In genomic region chr3:177195242-177195940, GRCh38 we compare ENCODE assay signal across 8 cellular contexts. TPM values are rescaled to one million over a fixed set of nuclear protein-coding genes. Genes with fewer than 3 reads are reported as not detected.
DNase-seq lines count a peak whose midpoint lies in the region; ATAC-seq lines count a peak whose summit lies in the region.

No MANE protein-coding gene starts in this region.

- H3K4me1 Mint-ChIP-seq in effector memory CD8-positive, alpha-beta T cell (ENCODE audit: low read depth in 2 of 2), result peaks cover 55 to 63% of the 10 kb centered on the region in 2 donors
- H3K4me1 Mint-ChIP-seq in naive B cell, result peaks cover 51 to 73% (median 70%) of the 10 kb centered on the region in 3 donors

- in situ Hi-C loops in HAP-1 (cut with MboI; ENCODE audit: low sequenced_read_pairs) (loop anchor here (5.0 kb wide), 1 partner anchor 162 kb away; no protein-coding TSS in a partner anchor), SK-MEL-5 (cut with HindIII; ENCODE audit: low pct_unique_long_range_greater_than_20kb, low sequenced_read_pairs) (no loop called here)

- no peak for ATAC-seq in effector memory CD8-positive, alpha-beta T cell (replicated peaks)
- ATAC-seq in naive B cell (ENCODE audit: low read depth in 2 of 2), result no peak
- ATAC-seq in sciatic nerve, result no peak
- ATAC-seq in GM18909 (IDR thresholded peaks at IDR 0.05; ENCODE audit: poor library complexity, unreplicated experiment), result no peak

- H3K27me3 Mint-ChIP-seq in effector memory CD8-positive, alpha-beta T cell, result no peaks in the 10 kb centered on the region
- peaks cover 0 to 4% (median 0%) of the 10 kb centered on the region in 3 donors for H3K27me3 Mint-ChIP-seq in naive B cell

- no peaks in the 10 kb centered on the region for H3K9me3 Mint-ChIP-seq in effector memory CD8-positive, alpha-beta T cell
- no peaks in the 10 kb centered on the region for H3K9me3 Mint-ChIP-seq in naive B cell

- H3K36me3 ChIP-seq in HAP-1 (replicated peaks), result peaks cover 6% of the 10 kb centered on the region; the same call in 1 of the 2 replicates

- DNase-seq in AML-193 (lab: John Stamatoyannopoulos, UW) (peak; percentile 37), HAP-1 (ENCODE audit: low spot score in 2 of 2) (peak; percentile 39 to 52), SK-MEL-5 (ENCODE audit: low read depth, low spot score) (peak; percentile 48), naive B cell (no peak), D341Med (ENCODE audit: low spot score) (no peak), sciatic nerve (ENCODE audit: low spot score) (no peak)
- peak in 1 of 3 experiments; percentile 4 for DNase-seq in effector memory CD8-positive, alpha-beta T cell

- H3K4me3 Mint-ChIP-seq in effector memory CD8-positive, alpha-beta T cell, result peak overlapping the region; percentile 93 to 95
- peak overlapping the region; percentile 92 to 99 (median 98) for H3K4me3 Mint-ChIP-seq in naive B cell

- H3K4me1 ChIP-seq in HAP-1, result peaks cover 51% of the 10 kb centered on the region

- intact Hi-C loops in sciatic nerve (cut with DNase I), result no loop called here

- peak overlapping the region; percentile 82 for H3K4me3 ChIP-seq in HAP-1

- peaks cover 37% of the 10 kb centered on the region for H3K36me3 Mint-ChIP-seq in effector memory CD8-positive, alpha-beta T cell (ENCODE audit: insufficient read depth)
- no peaks in the 10 kb centered on the region for H3K36me3 Mint-ChIP-seq in naive B cell

- no peaks in the 10 kb centered on the region for H3K27me3 ChIP-seq in HAP-1 (ENCODE audit: low read depth)

- no peaks in the 10 kb centered on the region for H3K9me3 ChIP-seq in HAP-1

- H3K27ac Mint-ChIP-seq in effector memory CD8-positive, alpha-beta T cell, result peak overlapping the region; percentile 77 to 96
- peak overlapping the region; percentile 81 to 98 (median 96) for H3K27ac Mint-ChIP-seq in naive B cell

RNA-seq across cellular contexts. Expression of gene TBL1XR1, which starts 1.9 kb away (rescaled TPM):
- 87.3 and 95.8 TPM in 2 replicates for total RNA-seq in SK-MEL-5 (2014; rRNA removed; shearing (Covaris generic))
- 33.4 and 47.4 TPM in 2 replicates for polyA plus RNA-seq in SK-MEL-5 (2015; cell fraction: cytosol; rRNA removed)
- polyA plus RNA-seq in SK-MEL-5 (2015; cell fraction: nucleus; rRNA removed), result 59.5 and 74.6 TPM in 2 replicates
- 10 to 100 TPM; 18.4 to 48.3 (median 33.2) TPM for polyA plus RNA-seq in naive B cell (ENCODE audit: low read depth in 6 of 6)
- 182 TPM for total RNA-seq in sciatic nerve

Comparison
In these comparisons a context has a peak if more than half of its experiments do, and no peak if none do; other contexts are left out.
1. DNase-seq: peak in AML-193 (2 of 2), HAP-1 (2 of 2) and SK-MEL-5 (single experiment); none in naive B cell (single experiment), D341Med (single experiment) and sciatic nerve (single experiment).